In the genomic region with DNA sequence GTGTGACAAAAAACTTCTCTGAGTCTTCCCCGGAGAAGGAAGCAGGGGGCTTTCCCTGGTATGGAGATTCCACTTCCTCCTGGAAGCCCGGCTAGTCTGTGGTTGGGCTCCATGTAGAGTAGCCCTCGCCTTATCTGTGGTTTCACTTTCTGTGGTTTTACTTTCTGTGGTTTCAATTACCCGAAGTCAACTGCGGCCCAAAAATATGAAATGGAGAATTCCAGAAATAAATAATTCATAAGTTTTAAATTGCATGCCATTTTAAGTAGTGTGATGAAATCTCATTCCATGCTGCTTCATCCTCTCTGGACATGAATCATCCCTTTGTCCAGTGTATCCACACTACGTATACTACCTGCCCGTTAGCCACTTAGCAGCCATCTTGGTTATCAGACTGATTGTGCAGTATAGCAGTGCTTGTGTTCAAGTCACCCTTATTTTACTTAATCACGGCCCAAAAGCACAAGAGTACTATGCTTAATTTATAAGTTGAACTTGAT, we compare ENCODE assay signal across 16 cellular contexts.
DNase-seq lines count a peak whose midpoint lies in the region; ATAC-seq and TF ChIP-seq lines count a peak whose summit lies in the region.
"Had no signal": no experiment of that assay in that cellular context is flagged by ENCODE, and none has a peak within 500 bp of the region (broad histone marks: within the 10 kb centered on the region; RNA-seq: fewer than 3 reads in every experiment).

No MANE protein-coding gene starts in this region.

- H3K4me3 ChIP-seq in SK-N-SH (ENCODE audit: low read depth in 2 of 2, low read length in 1 of 2) (no peak overlapping the region), PC-9 (no peak overlapping the region), upper lobe of right lung (no peak overlapping the region)
- H3K4me3 ChIP-seq: A549, body of pancreas, lung, thoracic aorta had no signal

- intact Hi-C loops in PC-9 (cut with micrococcal nuclease; ENCODE audit: unreplicated experiment): no loop called here
- intact Hi-C loops in upper lobe of right lung (cut with DNase I): no loop called here

- POLR2A ChIA-PET in SK-N-SH (lab: Yijun Ruan, JAX) (no interaction called here), PC-9 (lab: Charles Lee; ENCODE audit: unreplicated experiment) (no interaction called here)

- no peak for ATAC-seq in SK-N-SH treated with all-trans-retinoic acid at 6 μM for 48 hours
- ATAC-seq in upper lobe of right lung: peak; percentile 45
- ATAC-seq: A549, body of pancreas, T-cell had no signal

- no peak for DNase-seq in SK-N-SH
- DNase-seq in PC-9: no peak
- DNase-seq in dedifferentiated amniotic fluid mesenchymal stem cell (ENCODE audit: extremely low spot score): peak; percentile 80
- no peak for DNase-seq in upper lobe of right lung
- no peak for DNase-seq in NCI-H2081 treated with DMSO at 0.1 percent for 48 hours (lab: John Stamatoyannopoulos, UW)
- DNase-seq in chondrocyte (ENCODE audit: low spot score): no peak
- no peak for DNase-seq in SHP77 treated with DMSO at 0.1 percent for 48 hours (lab: John Stamatoyannopoulos, UW)
- DNase-seq: DMS 273 treated with DMSO at 0.1 percent for 48 hours, NCI-H2171 treated with DMSO at 0.1 percent for 48 hours, T-cell had no signal

- no peak for TF ChIP-seq CTCF in SK-N-SH (IDR thresholded peaks at IDR 0.05)
- TF ChIP-seq CTCF in PC-9 (conservative IDR thresholded peaks at IDR 0.05): no peak
- no peak for TF ChIP-seq CTCF in upper lobe of right lung (IDR thresholded peaks at IDR 0.05)
- no peak for TF ChIP-seq CTCF in chondrocyte (IDR thresholded peaks at IDR 0.05)

- CTCF ChIA-PET in SK-N-SH (lab: Yijun Ruan, JAX) (no interaction called here), PC-9 (lab: Charles Lee) (no interaction called here)

- H3K9me3 ChIP-seq in SK-N-SH: no peaks in the 10 kb centered on the region
- no peaks in the 10 kb centered on the region for H3K9me3 ChIP-seq in PC-9 (ENCODE audit: insufficient read depth, low read depth)
- H3K9me3 ChIP-seq in upper lobe of right lung: no peaks in the 10 kb centered on the region
- H3K9me3 ChIP-seq: A549, body of pancreas, thoracic aorta had no signal

- no peak overlapping the region for H3K27ac ChIP-seq in SK-N-SH (ENCODE audit: low read depth in 2 of 2, low read length in 1 of 2)
- no peak overlapping the region for H3K27ac ChIP-seq in PC-9
- no peak overlapping the region for H3K27ac ChIP-seq in upper lobe of right lung
- H3K27ac ChIP-seq: A549, body of pancreas, thoracic aorta had no signal

- BruUV-seq in PC-9 (replicated peaks; lab: Mats Ljungman, UMichigan): no TSS peak

- H3K27me3 Mint-ChIP-seq in chondrocyte (ENCODE audit: low read depth): no peaks in the 10 kb centered on the region

- H3K9me2 ChIP-seq in SK-N-SH: no peaks in the 10 kb centered on the region
- no peaks in the 10 kb centered on the region for H3K9me2 ChIP-seq in PC-9 (ENCODE audit: insufficient read depth)

- no peaks in the 10 kb centered on the region for H3K27me3 ChIP-seq in SK-N-SH (ENCODE audit: insufficient read depth)
- H3K27me3 ChIP-seq in PC-9 (ENCODE audit: insufficient read depth, low read depth): no peaks in the 10 kb centered on the region
- no peaks in the 10 kb centered on the region for H3K27me3 ChIP-seq in upper lobe of right lung
- H3K27me3 ChIP-seq: body of pancreas had no signal

- H3K27ac Mint-ChIP-seq in chondrocyte (ENCODE audit: unreplicated experiment): no peak overlapping the region
- H3K27ac Mint-ChIP-seq: activated T-helper 2 cell treated with anti-CD3 and anti-CD28 coated beads, Interferon-gamma antibody, Interleukin-2, Interleukin-4, amounts not matched to agents 10 μg/mL and 5 μg/mL and 100 μg/mL, durations not matched to agents 14 hours and 24 hours and 36 hours; T-cell had no signal

- WGBS in SK-N-SH (ENCODE audit: low lambda C conversion rate): 53% methylated on average over 7 of the region's 8 CpGs

- peaks cover 33% of the 10 kb centered on the region for H3K4me1 Mint-ChIP-seq in chondrocyte (ENCODE audit: low read depth)

- no peaks in the 10 kb centered on the region for H3K79me2 ChIP-seq in SK-N-SH (ENCODE audit: insufficient read depth)
- H3K79me2 ChIP-seq in PC-9 (ENCODE audit: low read depth): no peaks in the 10 kb centered on the region

- no peaks in the 10 kb centered on the region for H4K20me1 ChIP-seq in SK-N-SH (ENCODE audit: insufficient read depth)
- H4K20me1 ChIP-seq in PC-9 (ENCODE audit: insufficient read depth): no peaks in the 10 kb centered on the region

- H3K4me2 ChIP-seq in SK-N-SH (no peak overlapping the region), PC-9 (0 out of 2 replicates have a peak overlapping the region, but pooled peaks have one; percentile 9)
- H3K4me2 ChIP-seq: A549 had no signal

- no peak for TF ChIP-seq EP300 in SK-N-SH (IDR thresholded peaks at IDR 0.05; ENCODE audit: borderline replicate concordance in 1 of 2, low read depth in 1 of 2, low read length in 1 of 2)

- no peak overlapping the region for H3K9ac ChIP-seq in SK-N-SH

- peaks cover 4% of the 10 kb centered on the region for H3K9me3 Mint-ChIP-seq in chondrocyte (ENCODE audit: low read depth)
- H3K9me3 Mint-ChIP-seq: activated T-helper 2 cell treated with anti-CD3 and anti-CD28 coated beads, Interferon-gamma antibody, Interleukin-2, Interleukin-4, amounts not matched to agents 10 μg/mL and 5 μg/mL and 100 μg/mL, durations not matched to agents 14 hours and 24 hours and 36 hours; T-cell had no signal

- H2AFZ ChIP-seq in SK-N-SH (ENCODE audit: low read depth) (no peak overlapping the region), PC-9 (no peak overlapping the region)

- H3K4me1 ChIP-seq in SK-N-SH (ENCODE audit: control insufficient read depth in 1 of 2, insufficient read depth in 2 of 2, low read depth in 1 of 2, low read length in 1 of 2): no peaks in the 10 kb centered on the region
- no peaks in the 10 kb centered on the region for H3K4me1 ChIP-seq in PC-9 (replicated peaks; ENCODE audit: insufficient read depth)
- no peaks in the 10 kb centered on the region for H3K4me1 ChIP-seq in upper lobe of right lung
- H3K4me1 ChIP-seq: A549, body of pancreas had no signal

- no peak overlapping the region for H3K4me3 Mint-ChIP-seq in chondrocyte (ENCODE audit: unreplicated experiment)
- H3K4me3 Mint-ChIP-seq: T-cell had no signal

- H3K36me3 ChIP-seq in SK-N-SH (replicated peaks in 1 of 2; ENCODE audit: control insufficient read depth in 1 of 2, insufficient read depth in 2 of 2, low read length in 1 of 2): no peaks in the 10 kb centered on the region
- no peaks in the 10 kb centered on the region for H3K36me3 ChIP-seq in PC-9 (ENCODE audit: low read depth)
- no peaks in the 10 kb centered on the region for H3K36me3 ChIP-seq in upper lobe of right lung
- H3K36me3 ChIP-seq: thoracic aorta had no signal

- no peaks in the 10 kb centered on the region for H3K36me3 Mint-ChIP-seq in chondrocyte (ENCODE audit: low read depth)
- H3K36me3 Mint-ChIP-seq: T-cell had no signal

- H3F3A ChIP-seq in SK-N-SH (replicated peaks; ENCODE audit: insufficient read depth): no peaks in the 10 kb centered on the region
- H3F3A ChIP-seq in PC-9 (ENCODE audit: insufficient read depth, low read depth): no peaks in the 10 kb centered on the region

- TF ChIP-seq RAD21 in SK-N-SH (IDR thresholded peaks at IDR 0.05; ENCODE audit: low read length): no peak

TF ChIP-seq in SK-N-SH treated with all-trans-retinoic acid at 6 μM for 48 hours, 23 proteins besides CTCF, POLR2A, EP300 and RAD21 (continues in another document):
- TF ChIP-seq ISL1 (CRISPR knock-in tag; IDR thresholded peaks at IDR 0.05) (peak; percentile 36; the same call in 1 of the 2 replicates), POU6F1 (CRISPR knock-in tag; IDR thresholded peaks at IDR 0.05; ENCODE audit: borderline replicate concordance, low read depth) (no peak)

TF ChIP-seq in SK-N-SH, 30 proteins besides CTCF, POLR2A, EP300 and RAD21:
- no peak for TF ChIP-seq RXRA (IDR thresholded peaks at IDR 0.05; ENCODE audit: borderline replicate concordance, low read depth)
